In genomic region chr10:80200259-80200658, GRCh38 we compare ENCODE assay signal across 11 cellular contexts. TPM values are rescaled to one million over a fixed set of nuclear protein-coding genes. Genes with fewer than 3 reads are reported as not detected.
DNase-seq lines count a peak whose midpoint lies in the region; ATAC-seq and TF ChIP-seq lines count a peak whose summit lies in the region.
"Had no signal": no experiment of that assay in that cellular context is flagged by ENCODE, and none has a peak within 500 bp of the region (broad histone marks: within the 10 kb centered on the region; RNA-seq: fewer than 3 reads in every experiment).

No MANE protein-coding gene starts in this region.

- no peak for TF ChIP-seq EP300 in suprapubic skin (IDR thresholded peaks at IDR 0.05)

- intact Hi-C loops in activated CD4-positive, alpha-beta memory T cell treated with anti-CD3 and anti-CD28 coated beads for 36 hours (cut with micrococcal nuclease), result loop anchor here (5.0 to 10.0 kb wide), 3 partner anchors 55 to 855 kb away; partner anchors contain the start of gene PPIF

- TF ChIP-seq CTCF in lung (IDR thresholded peaks at IDR 0.05; ENCODE audit: control extremely low read depth, extremely low read depth) (no peak), suprapubic skin (IDR thresholded peaks at IDR 0.05) (no peak)

- no peak for DNase-seq in activated CD4-positive, alpha-beta memory T cell treated with anti-CD3 and anti-CD28 coated beads for 36 hours
- DNase-seq in activated CD4-positive, alpha-beta memory T cell treated with anti-CD3 and anti-CD28 coated beads, Interleukin-2, amount 10 ng/mL, durations not matched to agents 7 days and 5 days, result no peak
- DNase-seq in adipocyte (ENCODE audit: low read depth) (no peak), lung (ENCODE audit: low spot score) (no peak), suprapubic skin (ENCODE audit: low spot score in 2 of 2) (no peak)
- no peak for DNase-seq in stimulated activated naive CD4-positive, alpha-beta T cell treated with Interleukin-2 at 50 U/mL for 16 hours (lab: John Stamatoyannopoulos, UW)
- DNase-seq: 8988T, retina had no signal

- H3K4me1 ChIP-seq in adipocyte (ENCODE audit: control insufficient read depth, insufficient read depth, low read length), result peaks cover 78% of the 10 kb centered on the region
- H3K4me1 ChIP-seq in lung (ENCODE audit: control insufficient read depth in 2 of 2, insufficient read depth in 2 of 2, low read length in 2 of 2), result peaks cover 41% of the 10 kb centered on the region in 2 donors
- peaks cover 90% of the 10 kb centered on the region for H3K4me1 ChIP-seq in suprapubic skin

- no peaks in the 10 kb centered on the region for H3K27me3 Mint-ChIP-seq in activated CD4-positive, alpha-beta memory T cell treated with anti-CD3 and anti-CD28 coated beads for 36 hours
- H3K27me3 Mint-ChIP-seq in activated CD4-positive, alpha-beta memory T cell treated with anti-CD3 and anti-CD28 coated beads, Interleukin-2, amount 10 ng/mL, durations not matched to agents 7 days and 5 days, result no peaks in the 10 kb centered on the region

- H3K36me3 ChIP-seq in adipocyte (ENCODE audit: control insufficient read depth, insufficient read depth, low read length, severe bottlenecking), result peaks cover 4% of the 10 kb centered on the region
- H3K36me3 ChIP-seq in lung (ENCODE audit: control insufficient read depth in 2 of 2, insufficient read depth in 2 of 2, low read length in 2 of 2), result peaks cover 0 to 3% of the 10 kb centered on the region in 2 donors
- H3K36me3 ChIP-seq in suprapubic skin, result no peaks in the 10 kb centered on the region

- WGBS in lung, 2 donors, result 50 to 52% methylated on average over 1 of the region's 1 CpG
- 65% methylated on average over 1 of the region's 1 CpG for WGBS in suprapubic skin

- peak overlapping the region; percentile 36 for H3K9ac ChIP-seq in adipocyte (ENCODE audit: low read length)
- H3K9ac ChIP-seq: KMS-11 had no signal

- H3K27ac Mint-ChIP-seq in activated CD4-positive, alpha-beta memory T cell treated with anti-CD3 and anti-CD28 coated beads for 36 hours, result peak overlapping the region; percentile 29
- H3K27ac Mint-ChIP-seq in activated CD4-positive, alpha-beta memory T cell treated with anti-CD3 and anti-CD28 coated beads, Interleukin-2, amount 10 ng/mL, durations not matched to agents 7 days and 5 days, result no peak overlapping the region

- H3K9me3 Mint-ChIP-seq in activated CD4-positive, alpha-beta memory T cell treated with anti-CD3 and anti-CD28 coated beads for 36 hours, result no peaks in the 10 kb centered on the region
- H3K9me3 Mint-ChIP-seq in activated CD4-positive, alpha-beta memory T cell treated with anti-CD3 and anti-CD28 coated beads, Interleukin-2, amount 10 ng/mL, durations not matched to agents 7 days and 5 days, result no peaks in the 10 kb centered on the region

- no peak overlapping the region for H3K4me3 Mint-ChIP-seq in activated CD4-positive, alpha-beta memory T cell treated with anti-CD3 and anti-CD28 coated beads for 36 hours
- no peak overlapping the region for H3K4me3 Mint-ChIP-seq in activated CD4-positive, alpha-beta memory T cell treated with anti-CD3 and anti-CD28 coated beads, Interleukin-2, amount 10 ng/mL, durations not matched to agents 7 days and 5 days

- H3K27me3 ChIP-seq in adipocyte (replicated peaks; ENCODE audit: control insufficient read depth, insufficient read depth, low read length), result no peaks in the 10 kb centered on the region
- no peaks in the 10 kb centered on the region for H3K27me3 ChIP-seq in lung (ENCODE audit: control insufficient read depth, insufficient read depth)
- no peaks in the 10 kb centered on the region for H3K27me3 ChIP-seq in suprapubic skin

- peaks cover 76% of the 10 kb centered on the region for H3K4me1 Mint-ChIP-seq in activated CD4-positive, alpha-beta memory T cell treated with anti-CD3 and anti-CD28 coated beads for 36 hours (ENCODE audit: low read depth)
- H3K4me1 Mint-ChIP-seq in activated CD4-positive, alpha-beta memory T cell treated with anti-CD3 and anti-CD28 coated beads, Interleukin-2, amount 10 ng/mL, durations not matched to agents 7 days and 5 days, result peaks cover 68% of the 10 kb centered on the region

- H3K9me3 ChIP-seq in adipocyte (ENCODE audit: control insufficient read depth, low read length) (no peaks in the 10 kb centered on the region), lung (ENCODE audit: control insufficient read depth in 2 of 2, insufficient read depth in 1 of 2, low read length in 1 of 2) (no peaks in the 10 kb centered on the region), suprapubic skin (no peaks in the 10 kb centered on the region)

- H3K27ac ChIP-seq in lung (ENCODE audit: low read depth in 1 of 2, low read length in 1 of 2) (peak overlapping the region; percentile 79 to 92), suprapubic skin (peak overlapping the region; percentile 74)
- H3K27ac ChIP-seq: KMS-11 had no signal

- CTCF ChIA-PET in activated CD4-positive, alpha-beta memory T cell treated with anti-CD3 and anti-CD28 coated beads for 36 hours (lab: Charles Lee), result interaction anchor here (5.5 kb wide), 1 partner anchor 12 kb away, joined by 44 read pairs; no protein-coding TSS in a partner anchor
- CTCF ChIA-PET in activated CD4-positive, alpha-beta memory T cell treated with anti-CD3 and anti-CD28 coated beads, Interleukin-2, amount 10 ng/mL, durations not matched to agents 7 days and 5 days (lab: Charles Lee), result interaction anchor here (1.1 kb wide), 1 partner anchor 9 kb away, joined by 3 read pairs; no protein-coding TSS in a partner anchor

- peaks cover 26% of the 10 kb centered on the region for H3K36me3 Mint-ChIP-seq in activated CD4-positive, alpha-beta memory T cell treated with anti-CD3 and anti-CD28 coated beads for 36 hours
- H3K36me3 Mint-ChIP-seq in activated CD4-positive, alpha-beta memory T cell treated with anti-CD3 and anti-CD28 coated beads, Interleukin-2, amount 10 ng/mL, durations not matched to agents 7 days and 5 days (ENCODE audit: low read depth), result peaks cover 52% of the 10 kb centered on the region

- POLR2A ChIA-PET in activated CD4-positive, alpha-beta memory T cell treated with anti-CD3 and anti-CD28 coated beads for 36 hours (lab: Charles Lee), result no interaction called here
- POLR2A ChIA-PET in activated CD4-positive, alpha-beta memory T cell treated with anti-CD3 and anti-CD28 coated beads, Interleukin-2, amount 10 ng/mL, durations not matched to agents 7 days and 5 days (lab: Charles Lee), result interaction anchor here (1.3 kb wide), 1 partner anchor 12 kb away, joined by 3 read pairs; no protein-coding TSS in a partner anchor

- ATAC-seq in lung (ENCODE audit: insufficient read depth, low FRiP score) (no peak), GM19328 (IDR thresholded peaks at IDR 0.05; ENCODE audit: unreplicated experiment) (no peak), HG02763 (IDR thresholded peaks at IDR 0.05; ENCODE audit: unreplicated experiment) (no peak)

- H3K4me3 ChIP-seq in adipocyte (ENCODE audit: low read length), result peak overlapping the region; percentile 35
- H3K4me3 ChIP-seq in lung, result no peak overlapping the region
- no peak overlapping the region for H3K4me3 ChIP-seq in suprapubic skin

- TF ChIP-seq POLR2A in suprapubic skin (IDR thresholded peaks at IDR 0.05), result no peak

RNA-seq across cellular contexts. Expression of gene ANXA11, which starts 5.1 kb away (rescaled TPM):
- total RNA-seq in activated CD4-positive, alpha-beta memory T cell treated with anti-CD3 and anti-CD28 coated beads for 36 hours, result 100 to 1,000 TPM; 237 to 242 TPM
- 100 to 1,000 TPM; 271 to 273 TPM for total RNA-seq in activated CD4-positive, alpha-beta memory T cell treated with anti-CD3 and anti-CD28 coated beads, Interleukin-2, amount 10 ng/mL, durations not matched to agents 7 days and 5 days
- total RNA-seq in lung (100 to 1,000 TPM in 1 of 2 donors, 10 to 100 TPM in 1; 97.7 to 282 TPM), suprapubic skin (100 to 1,000 TPM in 1 of 4 donors, 10 to 100 TPM in 3; 85.1 to 103 (median 87.3) TPM)
- polyA plus RNA-seq in lung, result 100 to 1,000 TPM; 135 to 404 TPM
